8 cellular contexts compared by ENCODE assay signal in the genomic region with DNA sequence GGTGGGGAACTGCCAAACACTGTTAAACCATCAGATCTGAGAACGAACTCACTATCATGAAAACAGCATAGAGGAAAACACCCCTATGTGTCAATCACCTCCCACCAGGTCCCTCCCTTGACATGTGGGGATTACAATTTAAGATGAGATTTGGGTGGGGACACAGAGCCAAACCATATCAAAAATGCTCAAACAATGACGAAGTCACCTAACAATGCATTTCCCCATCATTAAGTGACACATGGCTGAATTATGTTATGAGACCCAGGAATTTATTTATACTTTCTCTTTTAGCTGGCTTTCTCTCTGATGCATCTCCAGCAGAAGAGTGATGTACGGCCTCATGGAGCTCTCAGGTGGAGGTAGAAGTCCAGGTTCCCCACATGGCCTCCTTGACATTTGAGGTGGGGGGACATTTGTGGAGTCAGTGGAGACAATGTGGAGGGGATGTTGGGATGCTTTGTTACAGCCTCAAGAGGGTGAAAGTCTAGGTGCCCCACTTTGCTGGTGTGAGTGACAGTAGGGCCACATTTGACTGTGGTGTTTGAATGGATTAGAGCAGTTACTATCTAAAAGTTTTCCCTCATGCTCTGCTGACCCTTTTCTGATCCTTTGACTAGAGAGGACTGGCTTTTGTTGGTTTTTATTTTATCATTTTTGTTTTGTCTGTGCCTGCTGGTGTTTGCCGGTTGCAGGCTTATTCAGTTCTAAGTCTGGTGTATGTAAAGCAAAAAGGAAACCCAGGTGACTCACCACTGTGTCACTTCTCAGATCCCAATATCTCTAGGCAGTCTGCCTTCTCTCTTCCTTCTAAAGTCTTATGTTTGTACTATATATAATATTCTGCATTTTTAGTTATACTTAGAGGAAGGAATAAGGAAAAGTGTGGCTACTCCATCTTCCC. TPM values are rescaled to one million over a fixed set of nuclear protein-coding genes. Genes with fewer than 3 reads are reported as not detected.
A peak's percentile ranks its signal among the peaks of the same experiment; 100 is the strongest.
DNase-seq lines count a peak whose midpoint lies in the region; ATAC-seq and TF ChIP-seq lines count a peak whose summit lies in the region.

No MANE protein-coding gene starts in this region.

- no peak overlapping the region; the same call in 1 of the 2 replicates for H2AFZ ChIP-seq in MM.1S (ENCODE audit: low read length)

- H3K9me2 ChIP-seq in MM.1S (replicated peaks; ENCODE audit: insufficient read depth, low read length): no peaks in the 10 kb centered on the region

- peaks cover 5% of the 10 kb centered on the region; the same call in 1 of the 2 replicates for H3K4me1 ChIP-seq in MM.1S (ENCODE audit: low read length)

- H3K27me3 ChIP-seq in MM.1S (replicated peaks; ENCODE audit: insufficient read depth, low read length): no peaks in the 10 kb centered on the region

- peak overlapping the region; percentile 18; the same call in 1 of the 2 replicates for H3K4me2 ChIP-seq in MM.1S (ENCODE audit: low read depth, low read length)

- H4K20me1 ChIP-seq in MM.1S (ENCODE audit: insufficient read depth, low read length): no peaks in the 10 kb centered on the region

- H3K9ac ChIP-seq in MM.1S (ENCODE audit: low read length): no peak overlapping the region

- no peaks in the 10 kb centered on the region for H3K9me3 ChIP-seq in MM.1S (replicated peaks; ENCODE audit: insufficient read depth, low read length)

- in situ Hi-C loops in ACHN (cut with HindIII; ENCODE audit: low pct_ligation_motif_present, low pct_unique_long_range_greater_than_20kb, low sequenced_read_pairs): loop anchor here (25.0 kb wide), 1 partner anchor 98 kb away; no protein-coding TSS in a partner anchor

- intact Hi-C loops in left cardiac atrium (cut with DNase I): no loop called here

- H3K27ac ChIP-seq in MM.1S (ENCODE audit: low read length): no peak overlapping the region

- TF ChIP-seq CTCF in MM.1S (IDR thresholded peaks at IDR 0.05; ENCODE audit: low read length) (no peak), omental fat pad (IDR thresholded peaks at IDR 0.05) (no peak)

- 0 out of 2 replicates have a peak overlapping the region, but pooled peaks have one; percentile 2 for H3K4me3 ChIP-seq in MM.1S (ENCODE audit: low read length)

- DNase-seq in ACHN (peak; percentile 39), MM.1S (no peak), dermis blood vessel endothelial cell (peak; percentile 70), omental fat pad (ENCODE audit: low spot score) (no peak), left cardiac atrium (no peak), NCI-H1694 treated with DMSO at 0.1 percent for 48 hours (lab: John Stamatoyannopoulos, UW) (no peak)

- H3F3A ChIP-seq in MM.1S (ENCODE audit: insufficient read depth, low read length): no peaks in the 10 kb centered on the region

- ATAC-seq in GM19463 (IDR thresholded peaks at IDR 0.05; ENCODE audit: unreplicated experiment): peak; percentile 65
- no peak for ATAC-seq in omental fat pad (ENCODE audit: low FRiP score)
- no peak for ATAC-seq in left cardiac atrium
- ATAC-seq in HG03565 (IDR thresholded peaks at IDR 0.05; ENCODE audit: unreplicated experiment): no peak

- no peaks in the 10 kb centered on the region for H3K36me3 ChIP-seq in MM.1S (replicated peaks; ENCODE audit: insufficient read depth, low read length)

- no peaks in the 10 kb centered on the region for H3K79me2 ChIP-seq in MM.1S (ENCODE audit: low read length)

RNA-seq across cellular contexts. Expression of a gene that starts 18.5 kb away (rescaled TPM):
- total RNA-seq in dermis blood vessel endothelial cell: 35.1 and 41.1 TPM in 2 replicates
- 10 to 100 TPM in 2 of 4 donors, 1 to 10 TPM in 2; 6.5 to 36.9 (median 11.2) TPM for total RNA-seq in omental fat pad
- total RNA-seq in left cardiac atrium: 1 to 10 TPM; 4.1 to 8.2 TPM

RNA-seq across cellular contexts. Expression of a gene that starts 38.3 kb away (rescaled TPM):
- total RNA-seq in dermis blood vessel endothelial cell (under 0.01 TPM in 1 of 2 replicates, not detected in the other), omental fat pad (not detected), left cardiac atrium (not detected)

Comparison
In these comparisons a context has a peak if more than half of its experiments do, and no peak if none do; other contexts are left out.
1. DNase-seq: peak in ACHN (single experiment) and dermis blood vessel endothelial cell (single experiment); none in MM.1S (single experiment), omental fat pad (single experiment), left cardiac atrium (single experiment) and NCI-H1694 treated with DMSO at 0.1 percent for 48 hours (single experiment).